In genomic region chr3:187139126-187139894, GRCh38 we compare ENCODE assay signal across 1 cellular context.
TF ChIP-seq lines count a peak whose summit lies in the region.

RPL39L (minus strand) TSS chr3:187139496; CDS start chr3:187121300, 18,196 bp downstream.

TF ChIP-seq in HEK293, 187 proteins besides CTCF, POLR2A, EP300 and RAD21 (continued from another document):
- TF ChIP-seq ZNF510 (tag by site-specific recombination; IDR thresholded peaks at IDR 0.05; ENCODE audit: insufficient replicate concordance) (no peak), ZNF501 (tag by site-specific recombination; IDR thresholded peaks at IDR 0.05) (peak; percentile 73), ZNF121 (tag by site-specific recombination; IDR thresholded peaks at IDR 0.05) (no peak), ZXDB (tag by site-specific recombination; IDR thresholded peaks at IDR 0.05) (peak; percentile 63), ZNF473 (tag by site-specific recombination; IDR thresholded peaks at IDR 0.05) (no peak), ZNF514 (tag by site-specific recombination; IDR thresholded peaks at IDR 0.05) (no peak), ZNF513 (tag by site-specific recombination; IDR thresholded peaks at IDR 0.05) (no peak), ZNF600 (tag by site-specific recombination; IDR thresholded peaks at IDR 0.05) (peak; percentile 64), ZBTB26 (tag by site-specific recombination; optimal IDR thresholded peaks at IDR 0.05) (peak; percentile 62), KLF10 (tag by site-specific recombination; IDR thresholded peaks at IDR 0.05) (peak; percentile 31), GLIS2 (tag by site-specific recombination; IDR thresholded peaks at IDR 0.05) (peak; percentile 91), ZNF2 (tag by site-specific recombination; IDR thresholded peaks at IDR 0.05) (no peak; the same call in none of the 2 replicates), KLF1 (tag by site-specific recombination; IDR thresholded peaks at IDR 0.05) (peak; percentile 91), ZNF146 (tag by site-specific recombination; IDR thresholded peaks at IDR 0.05) (peak; percentile 2; the same call in 1 of the 2 replicates), SP2 (tag by site-specific recombination; IDR thresholded peaks at IDR 0.05) (peak; percentile 84)
- TF ChIP-seq, protein P1, sequence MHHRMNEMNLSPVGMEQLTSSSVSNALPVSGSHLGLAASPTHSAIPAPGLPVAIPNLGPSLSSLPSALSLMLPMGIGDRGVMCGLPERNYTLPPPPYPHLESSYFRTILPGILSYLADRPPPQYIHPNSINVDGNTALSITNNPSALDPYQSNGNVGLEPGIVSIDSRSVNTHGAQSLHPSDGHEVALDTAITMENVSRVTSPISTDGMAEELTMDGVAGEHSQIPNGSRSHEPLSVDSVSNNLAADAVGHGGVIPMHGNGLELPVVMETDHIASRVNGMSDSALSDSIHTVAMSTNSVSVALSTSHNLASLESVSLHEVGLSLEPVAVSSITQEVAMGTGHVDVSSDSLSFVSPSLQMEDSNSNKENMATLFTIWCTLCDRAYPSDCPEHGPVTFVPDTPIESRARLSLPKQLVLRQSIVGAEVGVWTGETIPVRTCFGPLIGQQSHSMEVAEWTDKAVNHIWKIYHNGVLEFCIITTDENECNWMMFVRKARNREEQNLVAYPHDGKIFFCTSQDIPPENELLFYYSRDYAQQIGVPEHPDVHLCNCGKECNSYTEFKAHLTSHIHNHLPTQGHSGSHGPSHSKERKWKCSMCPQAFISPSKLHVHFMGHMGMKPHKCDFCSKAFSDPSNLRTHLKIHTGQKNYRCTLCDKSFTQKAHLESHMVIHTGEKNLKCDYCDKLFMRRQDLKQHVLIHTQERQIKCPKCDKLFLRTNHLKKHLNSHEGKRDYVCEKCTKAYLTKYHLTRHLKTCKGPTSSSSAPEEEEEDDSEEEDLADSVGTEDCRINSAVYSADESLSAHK (tag by site-specific recombination; IDR thresholded peaks at IDR 0.05), result peak; percentile 46; the same call in 1 of the 2 replicates
